Comparison of ENCODE assay signal across 24 cellular contexts in genomic region chr14:98756749-98757148, GRCh38.
"Had no signal": no experiment of that assay in that cellular context is flagged by ENCODE, and none has a peak within 500 bp of the region (broad histone marks: within the 10 kb centered on the region; RNA-seq: fewer than 3 reads in every experiment).

No MANE protein-coding gene starts in this region.

- H3K27me3 Mint-ChIP-seq: dendritic cell treated with granulocyte-macrophage colony-stimulating factor and Interleukin-4, amounts not matched to agents 40 ng/mL and 50 ng/mL, for 4 days had no signal

- ATAC-seq: effector memory CD8-positive, alpha-beta T cell; esophagus mucosa; foreskin keratinocyte; gastrocnemius medialis; gastroesophageal sphincter; heart left ventricle; heart right ventricle had no signal

- H3K4me3 ChIP-seq: colonic mucosa, coronary artery, dorsolateral prefrontal cortex, esophagus squamous epithelium, gastrocnemius medialis, gastroesophageal sphincter, heart left ventricle, heart right ventricle had no signal

- H3K36me3 ChIP-seq: colonic mucosa, esophagus squamous epithelium, gastrocnemius medialis, gastroesophageal sphincter, heart left ventricle, heart right ventricle had no signal

- H3K4me1 ChIP-seq: colonic mucosa, esophagus squamous epithelium, gastrocnemius medialis, gastroesophageal sphincter, heart left ventricle, heart right ventricle had no signal

- H3K4me3 Mint-ChIP-seq: dendritic cell treated with granulocyte-macrophage colony-stimulating factor and Interleukin-4, amounts not matched to agents 40 ng/mL and 50 ng/mL, for 4 days; effector memory CD8-positive, alpha-beta T cell; endodermal cell had no signal

- H3K9me3 ChIP-seq: colonic mucosa, gastrocnemius medialis had no signal

- H3K27ac Mint-ChIP-seq: dendritic cell treated with granulocyte-macrophage colony-stimulating factor and Interleukin-4, amounts not matched to agents 40 ng/mL and 50 ng/mL, for 4 days; effector memory CD8-positive, alpha-beta T cell; endodermal cell had no signal

- H3K27me3 ChIP-seq: colonic mucosa, foreskin keratinocyte, gastrocnemius medialis had no signal

- DNase-seq: colonic mucosa; cortex of kidney; dermis blood vessel endothelial cell; dorsolateral prefrontal cortex; effector CD4-positive, alpha-beta T cell; effector CD8-positive, alpha-beta T cell; effector memory CD4-positive, alpha-beta T cell; effector memory CD8-positive, alpha-beta T cell; endodermal cell; erythroblast; esophagus squamous epithelium; foreskin fibroblast; foreskin keratinocyte; foreskin melanocyte; gastrocnemius medialis; glutamatergic neuron; head of caudate nucleus; heart left ventricle; heart right ventricle had no signal

- H3K27ac ChIP-seq: colonic mucosa, coronary artery, dorsolateral prefrontal cortex, epithelial cell of prostate, esophagus squamous epithelium, foreskin keratinocyte, gastrocnemius medialis, gastroesophageal sphincter, heart left ventricle, heart right ventricle had no signal

- H3K4me1 Mint-ChIP-seq: endodermal cell had no signal
